30 cellular contexts compared by ENCODE assay signal in the genomic region with DNA sequence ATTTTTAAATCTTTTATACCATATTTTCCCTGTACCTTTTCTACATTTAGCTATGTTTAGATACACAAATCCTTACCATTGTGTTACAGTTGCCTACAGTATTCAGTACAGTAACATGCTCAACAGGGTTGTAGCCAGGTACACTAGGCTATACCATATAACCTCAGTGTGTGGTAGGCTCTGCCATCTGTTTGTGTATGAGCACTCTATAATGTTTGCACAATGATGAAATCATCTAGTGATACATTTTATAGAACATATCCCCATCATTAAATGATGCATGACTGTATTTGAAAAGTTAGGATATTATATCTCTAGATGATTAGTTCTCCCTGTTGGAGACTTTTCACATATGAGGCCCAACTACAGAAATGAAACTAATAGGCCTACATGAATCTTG.
"Had no signal": no experiment of that assay in that cellular context is flagged by ENCODE, and none has a peak within 500 bp of the region (broad histone marks: within the 10 kb centered on the region; RNA-seq: fewer than 3 reads in every experiment).

No MANE protein-coding gene starts in this region.

- H3K9me3 ChIP-seq: esophagus muscularis mucosa, gastroesophageal sphincter, heart right ventricle had no signal

- H3K4me3 ChIP-seq: esophagus muscularis mucosa, gastroesophageal sphincter, heart right ventricle, hepatocyte had no signal

- H3K27me3 ChIP-seq: brain microvascular endothelial cell, foreskin keratinocyte, gastroesophageal sphincter, hepatocyte had no signal

- H3K27ac ChIP-seq: brain microvascular endothelial cell, esophagus muscularis mucosa, foreskin keratinocyte, gastroesophageal sphincter, heart right ventricle, hepatocyte, WERI-Rb-1 had no signal

- H3K36me3 ChIP-seq: brain microvascular endothelial cell, esophagus muscularis mucosa, gastroesophageal sphincter, heart right ventricle, WERI-Rb-1 had no signal

- DNase-seq: activated B cell treated with CpG ODN at 0.5 μM for 24 hours; activated CD4-positive, alpha-beta T cell treated with anti-CD3 and anti-CD28 coated beads for 48 hours; activated CD4-positive, alpha-beta T cell treated with anti-CD3 and anti-CD28 coated beads, Interleukin-2, amount 50 U/mL, for 1 hour; activated CD4-positive, alpha-beta T cell treated with anti-CD3 and anti-CD28 coated beads, Interleukin-2, amount 50 U/mL, for 48 hours; activated CD8-positive, alpha-beta memory T cell treated with anti-CD3 and anti-CD28 coated beads for 24 hours; activated CD8-positive, alpha-beta T cell treated with anti-CD3 and anti-CD28 coated beads for 36 hours; activated effector memory CD4-positive, alpha-beta T cell treated with Interleukin-2 at 50 U/mL for 16 hours; activated gamma-delta T cell treated with Interleukin-2 at 50 U/mL for 16 hours; activated naive CD4-positive, alpha-beta T cell treated with anti-CD3 and anti-CD28 coated beads, Interleukin-2, amount 50 U/mL, for 16 hours; activated naive CD4-positive, alpha-beta T cell treated with Interleukin-2 at 50 U/mL for 16 hours; activated T-cell treated with anti-CD3 and anti-CD28 coated beads, Interleukin-2, amount 50 U/mL, for 4 hours; amniotic stem cell; anterior cingulate cortex; brain microvascular endothelial cell; caudate nucleus; cortex of kidney; dermis blood vessel endothelial cell; effector CD4-positive, alpha-beta T cell; effector memory CD8-positive, alpha-beta T cell; erythroblast; foreskin keratinocyte; heart right ventricle; T1000; WERI-Rb-1 had no signal

- H3K4me2 ChIP-seq: hepatocyte had no signal

- FAIRE-seq: astrocyte had no signal

- H3K79me2 ChIP-seq: hepatocyte had no signal

- H2AFZ ChIP-seq: hepatocyte had no signal

- ATAC-seq: activated CD4-positive, CD25-positive, alpha-beta regulatory T cell treated with anti-CD3 and anti-CD28 coated beads, Interleukin-2, amount 50 U/mL, for 24 hours; activated CD8-positive, alpha-beta T cell treated with anti-CD3 and anti-CD28 coated beads for 36 hours; activated T-cell treated with anti-CD3 and anti-CD28 coated beads, Interleukin-2, amount 50 U/mL, for 4 hours; activated T-helper 17 cell treated with anti-CD3 and anti-CD28 coated beads, Interleukin-2, amount 50 U/mL, for 72 hours; effector memory CD8-positive, alpha-beta T cell; foreskin keratinocyte; gastroesophageal sphincter; heart right ventricle had no signal

- H3K4me1 ChIP-seq: esophagus muscularis mucosa, foreskin keratinocyte, gastroesophageal sphincter, heart right ventricle had no signal
